Comparison of ENCODE assay signal across 8 cellular contexts in genomic region chr13:35818577-35819165, GRCh38.
A peak's percentile ranks its signal among the peaks of the same experiment; 100 is the strongest.
DNase-seq lines count a peak whose midpoint lies in the region; TF ChIP-seq lines count a peak whose summit lies in the region.

No MANE protein-coding gene starts in this region.

- 0 out of 2 replicates have a peak, but pooled peaks cover 5% of the 10 kb centered on the region for H3F3A ChIP-seq in GM23248 (ENCODE audit: insufficient read depth)

- no peaks in the 10 kb centered on the region for H3K4me1 Mint-ChIP-seq in activated CD4-positive, alpha-beta memory T cell treated with anti-CD3 and anti-CD28 coated beads for 36 hours (ENCODE audit: low read depth)

- no peaks in the 10 kb centered on the region for H4K20me1 ChIP-seq in GM23248 (ENCODE audit: insufficient read depth)

- no peak overlapping the region for H3K27ac ChIP-seq in GM23248

- H3K4me2 ChIP-seq in GM23248 (ENCODE audit: unreplicated experiment): no peak overlapping the region

- H3K27me3 ChIP-seq in GM23248 (replicated peaks; ENCODE audit: insufficient read depth): no peaks in the 10 kb centered on the region

- POLR2A ChIA-PET in activated CD4-positive, alpha-beta memory T cell treated with anti-CD3 and anti-CD28 coated beads for 36 hours (lab: Charles Lee): no interaction called here

- intact Hi-C loops in activated CD4-positive, alpha-beta memory T cell treated with anti-CD3 and anti-CD28 coated beads for 36 hours (cut with micrococcal nuclease): no loop called here

- in situ Hi-C loops in GM23248 (cut with MboI): no loop called here

- H3K4me3 ChIP-seq in AG10803 (ENCODE audit: low read length): no peak overlapping the region
- H3K4me3 ChIP-seq in GM23248: no peak overlapping the region

- H3K9ac ChIP-seq in GM23248: no peak overlapping the region

- H3K27ac Mint-ChIP-seq in activated CD4-positive, alpha-beta memory T cell treated with anti-CD3 and anti-CD28 coated beads for 36 hours: no peak overlapping the region

- no peaks in the 10 kb centered on the region for H3K9me2 ChIP-seq in GM23248 (ENCODE audit: insufficient read depth)

- H3K36me3 Mint-ChIP-seq in activated CD4-positive, alpha-beta memory T cell treated with anti-CD3 and anti-CD28 coated beads for 36 hours: no peaks in the 10 kb centered on the region

- no peaks in the 10 kb centered on the region for H3K9me3 ChIP-seq in GM23248 (ENCODE audit: low read depth)

- DNase-seq in AG10803 (ENCODE audit: low read depth): peak; percentile 79
- peak; percentile 74 for DNase-seq in GM23248
- peak; percentile 44 for DNase-seq in NCI-H748 (lab: John Stamatoyannopoulos, UW; ENCODE audit: unreplicated experiment)
- DNase-seq in dedifferentiated amniotic fluid mesenchymal stem cell (ENCODE audit: extremely low spot score): peak; percentile 61
- DNase-seq in myocyte (ENCODE audit: low read depth): peak; percentile 42
- no peak for DNase-seq in activated T-cell treated with anti-CD3 and anti-CD28 coated beads, Interleukin-2, amount 50 U/mL, for 1 hour
- DNase-seq in occipital lobe (lab: John Stamatoyannopoulos, UW): no peak
- DNase-seq in activated CD4-positive, alpha-beta memory T cell treated with anti-CD3 and anti-CD28 coated beads for 36 hours: no peak

- H3K4me1 ChIP-seq in GM23248 (ENCODE audit: insufficient read depth): 0 out of 2 replicates have a peak, but pooled peaks cover 4% of the 10 kb centered on the region

- CTCF ChIA-PET in activated CD4-positive, alpha-beta memory T cell treated with anti-CD3 and anti-CD28 coated beads for 36 hours (lab: Charles Lee): interaction anchor here (0.6 to 1.5 kb wide), 5 partner anchors 12 to 618 kb away, joined by 3 to 5 read pairs (median 4); no protein-coding TSS in a partner anchor

- no peaks in the 10 kb centered on the region for H3K9me3 Mint-ChIP-seq in activated CD4-positive, alpha-beta memory T cell treated with anti-CD3 and anti-CD28 coated beads for 36 hours

- no peaks in the 10 kb centered on the region for H3K36me3 ChIP-seq in GM23248 (ENCODE audit: low read depth)

- H2AFZ ChIP-seq in GM23248: no peak overlapping the region

- TF ChIP-seq CTCF in AG10803 (conservative IDR thresholded peaks at IDR 0.05; ENCODE audit: low read length): peak; percentile 73

- WGBS in GM23248 (ENCODE audit: low coverage in 1 of 2, low lambda C conversion rate in 2 of 2, missing lambda C conversion rate in 2 of 2), 2 experiments: 44 to 47% methylated on average over 4 of the region's 4 CpGs

- no peak overlapping the region for H3K4me3 Mint-ChIP-seq in activated CD4-positive, alpha-beta memory T cell treated with anti-CD3 and anti-CD28 coated beads for 36 hours

- no peaks in the 10 kb centered on the region for H3K27me3 Mint-ChIP-seq in activated CD4-positive, alpha-beta memory T cell treated with anti-CD3 and anti-CD28 coated beads for 36 hours

- H3K79me2 ChIP-seq in GM23248 (ENCODE audit: insufficient read depth): no peaks in the 10 kb centered on the region

Comparison
In these comparisons a context has a peak if more than half of its experiments do, and no peak if none do; other contexts are left out.
1. DNase-seq: peak in AG10803 (single experiment), GM23248 (single experiment), NCI-H748 (single experiment), dedifferentiated amniotic fluid mesenchymal stem cell (single experiment) and myocyte (single experiment); none in activated T-cell treated with anti-CD3 and anti-CD28 coated beads, Interleukin-2, amount 50 U/mL, for 1 hour (single experiment), occipital lobe (single experiment) and activated CD4-positive, alpha-beta memory T cell treated with anti-CD3 and anti-CD28 coated beads for 36 hours (single experiment).